In the genomic region with DNA sequence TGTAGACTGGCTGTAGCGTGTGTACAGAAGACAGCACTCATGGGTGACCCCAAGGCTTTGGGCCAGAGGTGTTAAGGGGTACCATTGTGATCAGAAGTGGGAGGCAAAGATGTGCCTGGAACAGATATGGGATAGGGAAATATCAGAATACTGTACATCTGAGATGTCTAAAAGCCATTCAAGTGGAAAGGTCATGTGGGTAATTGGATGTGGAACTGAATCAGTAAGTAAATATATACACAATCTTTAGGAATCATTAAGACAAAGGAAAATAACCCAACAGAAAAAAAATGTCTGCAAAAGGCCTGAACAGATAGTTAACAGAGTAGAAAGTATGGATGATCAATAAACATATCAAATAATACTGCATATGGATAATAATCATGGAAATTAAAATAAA, we compare ENCODE assay signal across 8 cellular contexts. TPM values are rescaled to one million over a fixed set of nuclear protein-coding genes. Genes with fewer than 3 reads are reported as not detected.
"Had no signal": no experiment of that assay in that cellular context is flagged by ENCODE, and none has a peak within 500 bp of the region (broad histone marks: within the 10 kb centered on the region; RNA-seq: fewer than 3 reads in every experiment).

No MANE protein-coding gene starts in this region.

- H3K4me3 ChIP-seq: K562 had no signal

- H3K27ac ChIP-seq: HL-60 had no signal

- ATAC-seq: HepG2, K562 had no signal

- DNase-seq: IMR-90, KBM-7, KG1 had no signal

RNA-seq across cellular contexts. Expression of a gene that starts 26.5 kb away (rescaled TPM):
- total RNA-seq: HepG2, HT-29, HT1080, IMR-90, K562 had no signal

RNA-seq across cellular contexts. Expression of a gene that starts 47.7 kb away (rescaled TPM):
- total RNA-seq: HepG2, HT-29, HT1080, IMR-90, K562 had no signal
